Comparison of ENCODE assay signal across 20 cellular contexts in the genomic region with DNA sequence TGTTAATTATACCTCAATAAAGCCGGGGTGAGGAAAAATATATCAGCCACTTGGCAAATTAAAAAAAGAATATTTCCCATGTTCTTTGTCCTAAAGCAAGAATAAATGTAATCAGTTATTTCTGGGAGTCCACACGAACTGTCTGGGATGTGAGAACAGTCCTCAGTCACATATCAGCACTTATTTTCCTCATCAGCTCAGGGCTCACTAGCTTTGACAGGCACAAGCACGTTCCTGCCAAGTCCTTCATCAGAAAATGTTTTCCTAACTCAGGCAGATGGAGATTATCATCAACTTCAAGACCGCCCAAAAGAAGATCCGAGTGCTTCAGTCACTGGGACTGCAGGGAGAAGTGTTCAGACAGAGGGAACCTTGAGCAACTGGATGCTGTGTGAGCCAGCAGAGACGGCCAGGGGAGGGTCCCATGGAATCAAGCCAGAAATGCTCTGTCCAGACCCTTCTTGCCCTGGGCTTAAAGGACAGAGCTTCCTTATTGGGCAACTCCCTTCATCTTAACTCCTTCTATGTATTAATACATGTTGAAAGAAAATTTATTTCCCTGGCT.
"Had no signal": no experiment of that assay in that cellular context is flagged by ENCODE, and none has a peak within 500 bp of the region (broad histone marks: within the 10 kb centered on the region; RNA-seq: fewer than 3 reads in every experiment).

No MANE protein-coding gene starts in this region.

- H3K36me3 Mint-ChIP-seq: memory B cell; naive B cell; stimulated activated effector memory CD8-positive, alpha-beta T cell treated with anti-CD3 and anti-CD28 coated beads, Interleukin-12 subunit alpha, Interleukin-12 subunit beta, amount 100 ng/mL, for 72 hours had no signal

- DNase-seq: cortex of kidney; dorsolateral prefrontal cortex; effector CD8-positive, alpha-beta T cell; heart right ventricle; hypothalamus; kidney glomerular epithelial cell; lower lobe of right lung; naive B cell; posterior cingulate gyrus; stimulated activated CD4-positive, alpha-beta T cell treated with anti-CD3 and anti-CD28 coated beads, Interleukin-4, amount 100 ng/mL, for 1 hour; stimulated activated CD8-positive, alpha-beta memory T cell treated with anti-CD3 and anti-CD28 coated beads, Interleukin-4, amount 100 ng/mL, for 48 hours; stimulated activated naive CD8-positive, alpha-beta T cell treated with anti-CD3 and anti-CD28 coated beads, Interleukin-15, Interleukin-2, amounts not matched to agents 100 U/mL and 50 U/mL, for 24 hours; tibial artery had no signal

- H3K4me3 ChIP-seq: dorsolateral prefrontal cortex, heart right ventricle, lower lobe of right lung, suprapubic skin, tibial artery had no signal

- H3K27me3 Mint-ChIP-seq: memory B cell had no signal

- H3K36me3 ChIP-seq: heart right ventricle, lower lobe of right lung, suprapubic skin, tibial artery had no signal

- H3K9me3 ChIP-seq: heart right ventricle, lower lobe of right lung, suprapubic skin, tibial artery had no signal

- H3K27ac ChIP-seq: dorsolateral prefrontal cortex, heart right ventricle, lower lobe of right lung, suprapubic skin, tibial artery had no signal

- H3K27me3 ChIP-seq: suprapubic skin, tibial artery had no signal

- H3K9me3 Mint-ChIP-seq: central memory CD8-positive, alpha-beta T cell had no signal

- FAIRE-seq: frontal cortex had no signal

- H3K4me1 ChIP-seq: lower lobe of right lung, suprapubic skin, tibial artery had no signal

- H3K4me3 Mint-ChIP-seq: central memory CD8-positive, alpha-beta T cell; memory B cell; naive B cell; stimulated activated effector memory CD8-positive, alpha-beta T cell treated with anti-CD3 and anti-CD28 coated beads, Interleukin-12 subunit alpha, Interleukin-12 subunit beta, amount 100 ng/mL, for 72 hours had no signal

- H3K4me1 Mint-ChIP-seq: central memory CD8-positive, alpha-beta T cell; memory B cell; naive B cell; stimulated activated effector memory CD8-positive, alpha-beta T cell treated with anti-CD3 and anti-CD28 coated beads, Interleukin-12 subunit alpha, Interleukin-12 subunit beta, amount 100 ng/mL, for 72 hours had no signal

- ATAC-seq: esophagus mucosa; left lobe of liver; lower lobe of right lung; stimulated activated effector memory CD8-positive, alpha-beta T cell treated with anti-CD3 and anti-CD28 coated beads, Interleukin-12 subunit alpha, Interleukin-12 subunit beta, amount 100 ng/mL, for 72 hours; stimulated activated naive CD8-positive, alpha-beta T cell treated with anti-CD3 and anti-CD28 coated beads, Interleukin-15, Interleukin-2, amounts not matched to agents 100 U/mL and 50 U/mL, for 24 hours had no signal

- H3K27ac Mint-ChIP-seq: memory B cell; naive B cell; stimulated activated effector memory CD8-positive, alpha-beta T cell treated with anti-CD3 and anti-CD28 coated beads, Interleukin-12 subunit alpha, Interleukin-12 subunit beta, amount 100 ng/mL, for 72 hours had no signal
